In genomic region chr2:220949476-220949875, GRCh38 we compare ENCODE assay signal across 25 cellular contexts.
DNase-seq lines count a peak whose midpoint lies in the region; ATAC-seq, FAIRE-seq and TF ChIP-seq lines count a peak whose summit lies in the region.
"Had no signal": no experiment of that assay in that cellular context is flagged by ENCODE, and none has a peak within 500 bp of the region (broad histone marks: within the 10 kb centered on the region; RNA-seq: fewer than 3 reads in every experiment).

No MANE protein-coding gene starts in this region.

- H3K4me1 ChIP-seq in GM23338 (ENCODE audit: insufficient read depth) (peaks cover 23% of the 10 kb centered on the region), H1 (replicated peaks in 1 of 4; ENCODE audit: control insufficient read depth in 3 of 4, insufficient read depth in 4 of 4, low read length in 3 of 4) (peaks cover 5 to 12% (median 6%) of the 10 kb centered on the region in 4 experiments; a peak in 5 of 7 replicates), mesenchymal stem cell (ENCODE audit: control insufficient read depth, insufficient read depth, low read depth, low read length) (no peaks in the 10 kb centered on the region)
- H3K4me1 ChIP-seq: BLaER1, gastrocnemius medialis, right lobe of liver, upper lobe of left lung had no signal

- H3K18ac ChIP-seq in H1 (ENCODE audit: extremely low read depth, low read length) = no peak overlapping the region
- H3K18ac ChIP-seq in mesenchymal stem cell (ENCODE audit: low read depth in 1 of 2, low read length in 2 of 2) = no peak overlapping the region

- no peak overlapping the region for H2BK120ac ChIP-seq in H1 (replicated peaks; ENCODE audit: low read depth, low read length)
- no peak overlapping the region for H2BK120ac ChIP-seq in mesenchymal stem cell (ENCODE audit: low read depth, low read length)

- H2BK15ac ChIP-seq in H1 (ENCODE audit: low read length) = no peak overlapping the region
- no peak overlapping the region for H2BK15ac ChIP-seq in mesenchymal stem cell (ENCODE audit: low read depth, poor library complexity, severe bottlenecking)

- H3K36me3 ChIP-seq in GM23338 (ENCODE audit: insufficient read depth) (no peaks in the 10 kb centered on the region), H1 (ENCODE audit: control insufficient read depth in 2 of 4, insufficient read depth in 4 of 4, low read length in 3 of 4) (no peaks in the 10 kb centered on the region), mesenchymal stem cell (ENCODE audit: control insufficient read depth in 1 of 2, insufficient read depth in 2 of 2, low read depth in 1 of 2, low read length in 2 of 2) (no peaks in the 10 kb centered on the region)
- H3K36me3 ChIP-seq: BLaER1, gastrocnemius medialis, right lobe of liver, upper lobe of left lung had no signal

- H3K27ac ChIP-seq in GM23338 (ENCODE audit: low read depth) (no peak overlapping the region), H1 (ENCODE audit: low read depth, low read length) (no peak overlapping the region), mesenchymal stem cell (ENCODE audit: low read length, poor library complexity, severe bottlenecking) (no peak overlapping the region)
- H3K27ac ChIP-seq: BLaER1, gastrocnemius medialis, right lobe of liver, upper lobe of left lung had no signal

- POLR2A ChIA-PET in H1 (lab: Charles Lee; ENCODE audit: partially characterized antibody) = interaction anchor here (1.1 to 1.3 kb wide), 2 partner anchors 14 to 18 kb away, joined by 3 to 4 read pairs; no protein-coding TSS in a partner anchor

- no peak overlapping the region for H3K23ac ChIP-seq in H1 (ENCODE audit: insufficient read length)
- H3K23ac ChIP-seq in mesenchymal stem cell (ENCODE audit: low read length in 2 of 2) = no peak overlapping the region

- CTCF ChIA-PET in H1 (lab: Charles Lee; ENCODE audit: partially characterized antibody) = no interaction called here

- H3K79me1 ChIP-seq in H1 (ENCODE audit: low read depth, low read length) = no peaks in the 10 kb centered on the region
- H3K79me1 ChIP-seq in mesenchymal stem cell (replicated peaks; ENCODE audit: low read length, poor library complexity, severe bottlenecking) = no peaks in the 10 kb centered on the region

- H3K27me3 Mint-ChIP-seq in GM23338 (ENCODE audit: insufficient read depth, low read depth, poor library complexity) = peaks cover 3% of the 10 kb centered on the region
- H3K27me3 Mint-ChIP-seq: dendritic cell treated with granulocyte-macrophage colony-stimulating factor and Interleukin-4, amounts not matched to agents 40 ng/mL and 50 ng/mL, for 4 days; IgD-negative memory B cell had no signal

- peaks cover 3% of the 10 kb centered on the region for H3K9me3 Mint-ChIP-seq in GM23338

- H3K9me3 ChIP-seq in H1 (ENCODE audit: insufficient read depth in 2 of 2, low read depth in 1 of 2, low read length in 1 of 2) = no peaks in the 10 kb centered on the region
- no peaks in the 10 kb centered on the region for H3K9me3 ChIP-seq in mesenchymal stem cell (ENCODE audit: control insufficient read depth, low read length)
- H3K9me3 ChIP-seq: gastrocnemius medialis, right lobe of liver, upper lobe of left lung had no signal

- peaks cover 6% of the 10 kb centered on the region; the same call in 2 of the 3 replicates for H3K36me3 Mint-ChIP-seq in GM23338 (ENCODE audit: low read depth)
- H3K36me3 Mint-ChIP-seq: IgD-negative memory B cell; stimulated activated effector memory CD8-positive, alpha-beta T cell treated with anti-CD3 and anti-CD28 coated beads, Interleukin-12 subunit alpha, Interleukin-12 subunit beta, amount 100 ng/mL, for 72 hours had no signal

- no peak overlapping the region for H4K5ac ChIP-seq in H1 (ENCODE audit: insufficient read length, low read depth, low read length)

- H3F3A ChIP-seq in GM23338 (replicated peaks; ENCODE audit: low read depth) = no peaks in the 10 kb centered on the region

- peaks cover under 1% of the 10 kb centered on the region; the same call in 1 of the 2 replicates for H3K9me2 ChIP-seq in GM23338 (ENCODE audit: insufficient read depth)

- TF ChIP-seq RAD21 in H1 (IDR thresholded peaks at IDR 0.05 in 1 of 2, conservative IDR thresholded peaks at IDR 0.05 in 1 of 2; ENCODE audit: low read depth in 2 of 2, low read length in 2 of 2) = no peak

- H4K20me1 ChIP-seq in GM23338 (replicated peaks; ENCODE audit: insufficient read depth) = no peaks in the 10 kb centered on the region
- H4K20me1 ChIP-seq in H1 (replicated peaks in 1 of 2; ENCODE audit: control insufficient read depth in 1 of 2, insufficient read depth in 2 of 2, low read length in 2 of 2) = no peaks in the 10 kb centered on the region
- H4K20me1 ChIP-seq: BLaER1 had no signal

- no peaks in the 10 kb centered on the region for H3K79me2 ChIP-seq in GM23338 (replicated peaks; ENCODE audit: insufficient read depth)
- H3K79me2 ChIP-seq in H1 (ENCODE audit: control insufficient read depth in 1 of 2, insufficient read depth in 2 of 2, low read length in 2 of 2) = no peaks in the 10 kb centered on the region

- H3K9ac ChIP-seq in H1 (replicated peaks in 1 of 4; ENCODE audit: extremely low read depth in 1 of 4, low read depth in 3 of 4, low read length in 3 of 4) (no peak overlapping the region), mesenchymal stem cell (ENCODE audit: low read length) (no peak overlapping the region)
- H3K9ac ChIP-seq: BLaER1 had no signal

- in situ Hi-C loops in GM13976 (cut with MboI; ENCODE audit: low sequenced_read_pairs, unreplicated experiment) = no loop called here

- DNase-seq in GM23338 (ENCODE audit: low spot score) = peak; percentile 13
- DNase-seq in NCI-H1417 (lab: John Stamatoyannopoulos, UW) = peak in 2 of 3 experiments; percentile 17 to 88
- peak; percentile 48 for DNase-seq in NCI-H524 treated with DMSO at 0.1 percent for 48 hours (lab: John Stamatoyannopoulos, UW)
- DNase-seq in H1 (ENCODE audit: low read depth in 1 of 2, low spot score in 2 of 2) = no peak
- DNase-seq in GM13976 (ENCODE audit: low spot score) = no peak
- DNase-seq in mesenchymal stem cell = no peak
- DNase-seq in NCI-H1694 treated with DMSO at 0.1 percent for 48 hours (lab: John Stamatoyannopoulos, UW) = no peak
- DNase-seq: activated CD4-positive, alpha-beta T cell treated with anti-CD3 and anti-CD28 coated beads for 4 hours; activated gamma-delta T cell treated with Interleukin-2 at 50 U/mL for 16 hours; central memory CD4-positive, alpha-beta T cell; gastrocnemius medialis; GOT3; NCI-H2227 treated with DMSO at 0.1 percent for 48 hours; right lobe of liver; SHP77 treated with DMSO at 0.1 percent for 48 hours; stimulated activated CD4-positive, alpha-beta T cell treated with anti-CD3 and anti-CD28 coated beads, Interleukin-4, amount 100 ng/mL, for 24 hours; upper lobe of left lung had no signal

- peak; percentile 40; the same call in 1 of the 3 replicates for ATAC-seq in GM23338
- ATAC-seq: gastrocnemius medialis; left lobe of liver; Panc1; right lobe of liver; stimulated activated effector memory CD8-positive, alpha-beta T cell treated with anti-CD3 and anti-CD28 coated beads, Interleukin-12 subunit alpha, Interleukin-12 subunit beta, amount 100 ng/mL, for 72 hours had no signal

- H2AK5ac ChIP-seq in H1 (ENCODE audit: low read depth, low read length) (no peak overlapping the region), mesenchymal stem cell (ENCODE audit: low read length, severe bottlenecking) (no peak overlapping the region)

- H2BK20ac ChIP-seq in H1 (ENCODE audit: low read length) = no peak overlapping the region

- TF ChIP-seq POLR2A in H1 (IDR thresholded peaks at IDR 0.05; ENCODE audit: control extremely low read depth in 1 of 2, low read depth in 2 of 2, low read length in 2 of 2) = no peak

- H3K4me3 ChIP-seq in GM23338 (no peak overlapping the region), H1 (ENCODE audit: extremely low read depth in 1 of 4, insufficient read depth in 2 of 4, low read depth in 3 of 4, low read length in 4 of 4) (no peak overlapping the region; a peak in 1 of 8 replicates), mesenchymal stem cell (ENCODE audit: insufficient read depth in 1 of 2, low read depth in 1 of 2, low read length in 2 of 2) (no peak overlapping the region)
- H3K4me3 ChIP-seq: BLaER1, gastrocnemius medialis, right lobe of liver, upper lobe of left lung had no signal

- H3K14ac ChIP-seq in H1 (ENCODE audit: insufficient read length) = no peak overlapping the region
- H3K14ac ChIP-seq in mesenchymal stem cell (ENCODE audit: low read length in 2 of 2) = no peak overlapping the region

- H3K4ac ChIP-seq in H1 (replicated peaks; ENCODE audit: insufficient read length, low read depth, low read length) (no peak overlapping the region), mesenchymal stem cell (ENCODE audit: low read depth in 1 of 2, low read length in 2 of 2) (no peak overlapping the region)

- no peak for FAIRE-seq in H1 (lab: Jason Lieb, UNC)
- FAIRE-seq: endometrium had no signal

- H3K4me2 ChIP-seq in GM23338 (peak overlapping the region; percentile 59), H1 (ENCODE audit: insufficient read depth in 1 of 2, low read depth in 2 of 2, low read length in 2 of 2) (peak overlapping the region in 1 of 2 experiments; percentile 3; a peak in 1 of 4 replicates), mesenchymal stem cell (ENCODE audit: low read length, poor library complexity, severe bottlenecking) (no peak overlapping the region)
- H3K4me2 ChIP-seq: BLaER1 had no signal

- H4K8ac ChIP-seq in H1 (ENCODE audit: extremely low read depth, insufficient read depth, low read length) = no peak overlapping the region
- H4K8ac ChIP-seq in mesenchymal stem cell (ENCODE audit: low read length) = no peak overlapping the region

- H3K56ac ChIP-seq in H1 (replicated peaks; ENCODE audit: insufficient read length, low read depth, low read length) = no peak overlapping the region

- peaks cover 18% of the 10 kb centered on the region for H3K4me1 Mint-ChIP-seq in GM23338
- H3K4me1 Mint-ChIP-seq: stimulated activated effector memory CD8-positive, alpha-beta T cell treated with anti-CD3 and anti-CD28 coated beads, Interleukin-12 subunit alpha, Interleukin-12 subunit beta, amount 100 ng/mL, for 72 hours had no signal

- no peak overlapping the region for H4K91ac ChIP-seq in H1 (replicated peaks; ENCODE audit: insufficient read length, low read length)
- H4K91ac ChIP-seq in mesenchymal stem cell (ENCODE audit: low read length) = no peak overlapping the region

- H3K27me3 ChIP-seq in GM23338 (ENCODE audit: insufficient read depth) = no peaks in the 10 kb centered on the region
- H3K27me3 ChIP-seq in H1 (replicated peaks in 1 of 4; ENCODE audit: control insufficient read depth in 3 of 4, extremely low read depth in 1 of 4, insufficient read depth in 3 of 4, low read length in 3 of 4) = no peaks in the 10 kb centered on the region
- H3K27me3 ChIP-seq in mesenchymal stem cell (ENCODE audit: control insufficient read depth in 1 of 2, insufficient read depth in 1 of 2, low read length in 2 of 2) = no peaks in the 10 kb centered on the region
- H3K27me3 ChIP-seq: BLaER1, gastrocnemius medialis, right lobe of liver, upper lobe of left lung had no signal

- H3K23me2 ChIP-seq in H1 (ENCODE audit: low read depth, low read length) = no peaks in the 10 kb centered on the region

- no peak for TF ChIP-seq EP300 in H1 (IDR thresholded peaks at IDR 0.05; ENCODE audit: borderline replicate concordance in 1 of 2, low read depth in 2 of 2, low read length in 2 of 2)

- no peak overlapping the region for H3K4me3 Mint-ChIP-seq in GM23338
- H3K4me3 Mint-ChIP-seq: dendritic cell treated with granulocyte-macrophage colony-stimulating factor and Interleukin-4, amounts not matched to agents 40 ng/mL and 50 ng/mL, for 4 days; IgD-negative memory B cell; stimulated activated effector memory CD8-positive, alpha-beta T cell treated with anti-CD3 and anti-CD28 coated beads, Interleukin-12 subunit alpha, Interleukin-12 subunit beta, amount 100 ng/mL, for 72 hours; T-helper 2 cell treated with Interferon-gamma antibody and Interleukin-4, amounts not matched to agents 5 μg/mL and 100 μg/mL, for 36 hours had no signal

- H2AFZ ChIP-seq in GM23338 (no peak overlapping the region), H1 (ENCODE audit: low read length) (peak overlapping the region; percentile 40; the same call in 1 of the 2 replicates), mesenchymal stem cell (ENCODE audit: low read depth, low read length) (no peak overlapping the region)

- no peak overlapping the region for H2BK5ac ChIP-seq in H1 (ENCODE audit: low read depth, low read length)
- no peak overlapping the region for H2BK5ac ChIP-seq in mesenchymal stem cell (ENCODE audit: low read depth, low read length, poor library complexity, severe bottlenecking)

- H3K27ac Mint-ChIP-seq in GM23338 = peak overlapping the region; percentile 43
- H3K27ac Mint-ChIP-seq: dendritic cell treated with granulocyte-macrophage colony-stimulating factor and Interleukin-4, amounts not matched to agents 40 ng/mL and 50 ng/mL, for 4 days; IgD-negative memory B cell; stimulated activated effector memory CD8-positive, alpha-beta T cell treated with anti-CD3 and anti-CD28 coated beads, Interleukin-12 subunit alpha, Interleukin-12 subunit beta, amount 100 ng/mL, for 72 hours; T-helper 2 cell treated with Interferon-gamma antibody and Interleukin-4, amounts not matched to agents 5 μg/mL and 100 μg/mL, for 36 hours had no signal

- TF ChIP-seq CTCF in GM23338 (conservative IDR thresholded peaks at IDR 0.05; ENCODE audit: low read depth in 2 of 2) (no peak), H1 (IDR thresholded peaks at IDR 0.05; ENCODE audit: control extremely low read depth in 1 of 3, insufficient read depth in 1 of 3, low read depth in 1 of 3, low read length in 3 of 3) (no peak), GM13976 (IDR thresholded peaks at IDR 0.05; ENCODE audit: borderline replicate concordance, control extremely low read depth, extremely low read depth, insufficient read depth, missing control alignments) (no peak)

- WGBS in H1 (ENCODE audit: extremely low coverage in 1 of 2, insufficient coverage in 1 of 2, insufficient read length in 1 of 2, insufficient replicate concordance in 2 of 2, low coverage in 1 of 2, low lambda C conversion rate in 2 of 2, missing lambda C conversion rate in 1 of 2), 2 experiments = 68% methylated on average over 2 of the region's 2 CpGs; no CpG with 5 or more reads in 1 of the 2 experiments
- WGBS in mesenchymal stem cell = 3% methylated on average over 1 of the region's 2 CpGs

- H2BK12ac ChIP-seq in H1 (ENCODE audit: low read depth, low read length) = no peak overlapping the region
- no peak overlapping the region for H2BK12ac ChIP-seq in mesenchymal stem cell (ENCODE audit: low read length in 2 of 2)

Comparison
In these comparisons a context has a peak if more than half of its experiments do, and no peak if none do; other contexts are left out.
1. DNase-seq: peak in GM23338 (single experiment), NCI-H1417 (2 of 3) and NCI-H524 treated with DMSO at 0.1 percent for 48 hours (single experiment); none in H1 (0 of 2), GM13976 (single experiment), mesenchymal stem cell (single experiment) and NCI-H1694 treated with DMSO at 0.1 percent for 48 hours (single experiment).